In genomic region chr1:112701227-112702066, GRCh38 we compare ENCODE assay signal across 1 cellular context.
TF ChIP-seq lines count a peak whose summit lies in the region.

No MANE protein-coding gene starts in this region.

TF ChIP-seq in GM12878, 131 proteins besides CTCF, POLR2A, EP300 and RAD21:
- TF ChIP-seq NFXL1 (IDR thresholded peaks at IDR 0.05; ENCODE audit: borderline replicate concordance) (no peak), NKRF (conservative IDR thresholded peaks at IDR 0.05) (no peak), YBX1 (IDR thresholded peaks at IDR 0.05) (no peak), JUNB (IDR thresholded peaks at IDR 0.05) (no peak), NBN (IDR thresholded peaks at IDR 0.05) (no peak), EGR1 (IDR thresholded peaks at IDR 0.05; ENCODE audit: borderline replicate concordance in 1 of 2, low read depth in 2 of 2, low read length in 2 of 2) (no peak)
